ENCODE assay signal across 24 cellular contexts in the genomic region with DNA sequence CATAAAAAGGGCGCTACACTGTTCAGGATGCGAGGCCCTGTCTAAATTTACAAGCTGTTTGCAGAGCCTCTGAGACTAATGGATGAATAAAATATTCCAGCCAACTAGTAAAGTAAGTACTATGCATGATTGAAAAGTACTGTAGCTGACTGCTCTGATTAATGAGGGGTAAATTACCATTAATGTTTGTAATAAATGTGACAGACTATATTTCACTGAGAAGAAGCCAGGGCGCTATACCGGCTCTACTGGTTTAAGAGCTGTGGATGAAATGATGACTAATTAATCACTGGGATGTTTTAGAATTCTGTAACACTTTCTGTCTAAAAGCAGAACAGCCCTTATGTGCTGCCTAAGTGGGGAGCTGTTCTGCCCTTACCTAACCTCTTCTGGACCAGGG. TPM values are rescaled to one million over a fixed set of nuclear protein-coding genes. Genes with fewer than 3 reads are reported as not detected.
A peak's percentile ranks its signal among the peaks of the same experiment; 100 is the strongest.
DNase-seq lines count a peak whose midpoint lies in the region; ATAC-seq, FAIRE-seq and TF ChIP-seq lines count a peak whose summit lies in the region.
"Had no signal": no experiment of that assay in that cellular context is flagged by ENCODE, and none has a peak within 500 bp of the region (broad histone marks: within the 10 kb centered on the region; RNA-seq: fewer than 3 reads in every experiment).

No MANE protein-coding gene starts in this region.

- no peak for ATAC-seq in HG03342 (IDR thresholded peaks at IDR 0.05; ENCODE audit: unreplicated experiment)

- no peaks in the 10 kb centered on the region for H3K4me1 ChIP-seq in tibial artery
- H3K4me1 ChIP-seq: BE2C had no signal

- DNase-seq in NCI-H1105 (lab: John Stamatoyannopoulos, UW) (peak; percentile 59), NCI-H526 treated with DMSO at 0.1 percent for 48 hours (lab: John Stamatoyannopoulos, UW) (peak; percentile 24), epithelial cell of esophagus (ENCODE audit: low read depth) (peak; percentile 82), type B pancreatic cell (ENCODE audit: extremely low spot score, unreplicated experiment) (no peak), LoVo (ENCODE audit: low spot score) (no peak), tibial artery (no peak), GM12892 (ENCODE audit: insufficient read length) (no peak)
- DNase-seq: BE2C; Calu3; CD4-positive, alpha-beta T cell; DND-41; GDM1; GOT3; MG63; NCI-H1092 treated with DMSO at 0.1 percent for 48 hours; NCI-H1930; NCI-H2171 treated with DMSO at 0.1 percent for 48 hours; NK-92 treated with Interleukin-12 subunit alpha and Interleukin-12 subunit beta, amount 100 ng/mL, for 24 hours; RPMI8226 had no signal

- no peaks in the 10 kb centered on the region for H3K36me3 ChIP-seq in tibial artery
- H3K36me3 ChIP-seq: BE2C, MG63 had no signal

- no peak overlapping the region for H3K27ac ChIP-seq in tibial artery
- H3K27ac ChIP-seq: KMS-11 had no signal

- no peak for TF ChIP-seq POLR2A in GM12892 (IDR thresholded peaks at IDR 0.05; ENCODE audit: low read depth, low read length)

- no peaks in the 10 kb centered on the region for H3K9me3 Mint-ChIP-seq in type B pancreatic cell
- H3K9me3 Mint-ChIP-seq: CD4-positive, alpha-beta T cell; T-helper 1 cell treated with Interleukin-12 subunit alpha and Interleukin-12 subunit beta and Interleukin-4 antibody, amounts not matched to agents 30 μg/mL and 1 μg/mL, for 36 hours had no signal

- TF ChIP-seq CTCF in epithelial cell of esophagus (IDR thresholded peaks at IDR 0.05; ENCODE audit: insufficient read depth, low read depth, low read length, missing control alignments), result no peak
- TF ChIP-seq CTCF in type B pancreatic cell (conservative IDR thresholded peaks at IDR 0.05), result no peak
- TF ChIP-seq CTCF in tibial artery (IDR thresholded peaks at IDR 0.05), result no peak

- peak overlapping the region; percentile 4 for H3K27ac Mint-ChIP-seq in type B pancreatic cell
- H3K27ac Mint-ChIP-seq: CD4-positive, alpha-beta T cell; T-helper 1 cell treated with Interleukin-12 subunit alpha and Interleukin-12 subunit beta and Interleukin-4 antibody, amounts not matched to agents 30 μg/mL and 1 μg/mL, for 36 hours had no signal

- H3K4me3 ChIP-seq in epithelial cell of esophagus (ENCODE audit: low read length), result no peak overlapping the region
- no peak overlapping the region for H3K4me3 ChIP-seq in tibial artery
- H3K4me3 ChIP-seq: MG63 had no signal

- intact Hi-C loops in tibial artery (cut with DNase I; ENCODE audit: low total_unique reads), result no loop called here

- no peaks in the 10 kb centered on the region for H3K36me3 Mint-ChIP-seq in type B pancreatic cell

- H3K9me3 ChIP-seq in tibial artery, result no peaks in the 10 kb centered on the region
- H3K9me3 ChIP-seq: BE2C, MG63 had no signal

- no peaks in the 10 kb centered on the region for H3K27me3 ChIP-seq in tibial artery
- H3K27me3 ChIP-seq: BE2C, MG63 had no signal

- peaks cover 29% of the 10 kb centered on the region for H3K27me3 Mint-ChIP-seq in type B pancreatic cell
- H3K27me3 Mint-ChIP-seq: CD4-positive, alpha-beta T cell had no signal

- FAIRE-seq in GM12892 (lab: Jason Lieb, UNC), result no peak
- FAIRE-seq: GM12891 had no signal

- H3K4me3 Mint-ChIP-seq in type B pancreatic cell, result no peak overlapping the region
- H3K4me3 Mint-ChIP-seq: CD4-positive, alpha-beta T cell; T-helper 1 cell treated with Interleukin-12 subunit alpha and Interleukin-12 subunit beta and Interleukin-4 antibody, amounts not matched to agents 30 μg/mL and 1 μg/mL, for 36 hours had no signal

- H3K4me1 Mint-ChIP-seq in type B pancreatic cell (ENCODE audit: unreplicated experiment), result peaks cover 9% of the 10 kb centered on the region

RNA-seq across cellular contexts. Expression of gene RGPD4, which starts 54.3 kb away (rescaled TPM):
- total RNA-seq in type B pancreatic cell (ENCODE audit: low replicate concordance), result not detected in 2 replicates
- not detected for polyA plus RNA-seq in GM12892 (2012; ENCODE audit: missing spikeins)
- total RNA-seq: Calu3, OCI-LY7 had no signal

Comparison
In these comparisons a context has a peak if more than half of its experiments do, and no peak if none do; other contexts are left out.
1. DNase-seq: peak in NCI-H1105 (single experiment), NCI-H526 treated with DMSO at 0.1 percent for 48 hours (single experiment) and epithelial cell of esophagus (single experiment); none in type B pancreatic cell (single experiment), LoVo (single experiment), tibial artery (0 of 2) and GM12892 (single experiment).